In genomic region chr10:7795605-7796004, GRCh38 we compare ENCODE assay signal across 1 cellular context.
TF ChIP-seq lines count a peak whose summit lies in the region.

No MANE protein-coding gene starts in this region.

TF ChIP-seq in SK-N-SH treated with all-trans-retinoic acid at 6 μM for 48 hours, 23 proteins besides CTCF, POLR2A, EP300 and RAD21 (continued from another document):
- TF ChIP-seq ARNTL (CRISPR knock-in tag; IDR thresholded peaks at IDR 0.05; ENCODE audit: borderline replicate concordance, low read depth) (no peak), OSR1 (CRISPR knock-in tag; IDR thresholded peaks at IDR 0.05) (no peak), PPARA (CRISPR knock-in tag; IDR thresholded peaks at IDR 0.05; ENCODE audit: borderline replicate concordance) (no peak), SNAI2 (CRISPR knock-in tag; IDR thresholded peaks at IDR 0.05) (no peak), POU6F1 (CRISPR knock-in tag; IDR thresholded peaks at IDR 0.05; ENCODE audit: borderline replicate concordance, low read depth) (no peak), ZFP3 (CRISPR knock-in tag; IDR thresholded peaks at IDR 0.05) (no peak), BACH2 (CRISPR knock-in tag; IDR thresholded peaks at IDR 0.05; ENCODE audit: borderline replicate concordance) (no peak), ESRRG (CRISPR knock-in tag; IDR thresholded peaks at IDR 0.05) (no peak), ZNF70 (CRISPR knock-in tag; IDR thresholded peaks at IDR 0.05) (no peak), ZNF565 (CRISPR knock-in tag; conservative IDR thresholded peaks at IDR 0.05; ENCODE audit: low read depth) (no peak), ZNF8 (CRISPR knock-in tag; IDR thresholded peaks at IDR 0.05) (no peak)
